ENCODE assay signal across 15 cellular contexts in the genomic region with DNA sequence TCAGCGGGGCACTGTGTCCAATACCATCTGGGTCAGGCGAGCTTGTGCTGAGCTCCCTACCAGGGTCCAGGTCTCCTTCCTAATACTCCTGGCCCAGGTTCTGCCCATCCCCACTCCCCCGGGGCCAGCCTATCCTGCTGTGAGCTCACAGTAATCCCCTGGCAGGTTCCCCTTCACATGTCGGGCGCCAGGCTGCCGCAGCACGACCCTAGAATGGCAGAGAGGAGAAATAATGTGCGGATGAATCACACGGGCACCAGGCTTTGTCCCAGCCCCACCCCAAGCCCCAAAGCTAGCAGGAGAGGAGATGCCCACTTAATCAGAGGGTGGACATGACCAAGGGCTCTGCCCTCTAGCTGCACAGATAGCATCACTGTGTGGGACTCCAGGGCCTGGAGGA.
"Had no signal": no experiment of that assay in that cellular context is flagged by ENCODE, and none has a peak within 500 bp of the region (broad histone marks: within the 10 kb centered on the region; RNA-seq: fewer than 3 reads in every experiment).

No MANE protein-coding gene starts in this region.

- H3K4me1 ChIP-seq: thyroid gland had no signal

- H3K4me3 ChIP-seq: esophagus muscularis mucosa, gastroesophageal sphincter, spleen, thyroid gland had no signal

- H3K27ac Mint-ChIP-seq: activated naive CD4-positive, alpha-beta T cell treated with anti-CD3 and anti-CD28 coated beads, Interleukin-2, amount 10 ng/mL, durations not matched to agents 7 days and 5 days; activated naive CD8-positive, alpha-beta T cell treated with anti-CD3 and anti-CD28 coated beads, Interleukin-2, amount 50 U/mL, for 24 hours; naive B cell had no signal

- H3K27me3 ChIP-seq: esophagus muscularis mucosa, gastroesophageal sphincter, spleen, thyroid gland had no signal

- H3K9me3 Mint-ChIP-seq: activated naive CD4-positive, alpha-beta T cell treated with anti-CD3 and anti-CD28 coated beads, Interleukin-2, amount 10 ng/mL, durations not matched to agents 7 days and 5 days; activated naive CD8-positive, alpha-beta T cell treated with anti-CD3 and anti-CD28 coated beads, Interleukin-2, amount 50 U/mL, for 24 hours; naive B cell had no signal

- H3K27me3 Mint-ChIP-seq: activated naive CD4-positive, alpha-beta T cell treated with anti-CD3 and anti-CD28 coated beads, Interleukin-2, amount 10 ng/mL, durations not matched to agents 7 days and 5 days; activated naive CD8-positive, alpha-beta T cell treated with anti-CD3 and anti-CD28 coated beads, Interleukin-2, amount 50 U/mL, for 24 hours; naive B cell had no signal

- H3K36me3 Mint-ChIP-seq: naive B cell had no signal

- DNase-seq: activated CD4-positive, alpha-beta T cell treated with anti-CD3 and anti-CD28 coated beads for 1 hour; activated CD4-positive, alpha-beta T cell treated with anti-CD3 and anti-CD28 coated beads, Interleukin-2, amount 50 U/mL, for 48 hours; activated naive CD4-positive, alpha-beta T cell treated with anti-CD3 and anti-CD28 coated beads, Interleukin-2, amount 10 ng/mL, durations not matched to agents 7 days and 5 days; activated naive CD8-positive, alpha-beta T cell treated with anti-CD3 and anti-CD28 coated beads, Interleukin-2, amount 50 U/mL, for 24 hours; anterior cingulate cortex; effector CD4-positive, alpha-beta T cell; left ventricle myocardium superior; naive B cell; spleen; stimulated activated naive CD4-positive, alpha-beta T cell; T-helper 2 cell; thyroid gland had no signal

- H3K4me3 Mint-ChIP-seq: activated naive CD4-positive, alpha-beta T cell treated with anti-CD3 and anti-CD28 coated beads, Interleukin-2, amount 10 ng/mL, durations not matched to agents 7 days and 5 days; activated naive CD8-positive, alpha-beta T cell treated with anti-CD3 and anti-CD28 coated beads, Interleukin-2, amount 50 U/mL, for 24 hours; naive B cell had no signal

- H3K9me3 ChIP-seq: esophagus muscularis mucosa, gastroesophageal sphincter, spleen, thyroid gland had no signal

- H3K27ac ChIP-seq: esophagus muscularis mucosa, gastroesophageal sphincter, spleen, thyroid gland, VCaP had no signal
